25 cellular contexts compared by ENCODE assay signal in genomic region chr3:181455276-181455675, GRCh38.
"Had no signal": no experiment of that assay in that cellular context is flagged by ENCODE, and none has a peak within 500 bp of the region (broad histone marks: within the 10 kb centered on the region; RNA-seq: fewer than 3 reads in every experiment).

No MANE protein-coding gene starts in this region.

- H3K9me3 ChIP-seq: esophagus squamous epithelium, left ventricle myocardium inferior, right lobe of liver, tibial artery, upper lobe of right lung had no signal

- H3K27ac Mint-ChIP-seq: activated CD4-positive, alpha-beta T cell treated with anti-CD3 and anti-CD28 coated beads for 36 hours; activated CD8-positive, alpha-beta memory T cell treated with anti-CD3 and anti-CD28 coated beads, Interleukin-2, amount 10 ng/mL, durations not matched to agents 7 days and 5 days; activated CD8-positive, alpha-beta T cell treated with anti-CD3 and anti-CD28 coated beads, Interleukin-2, amount 10 ng/mL, durations not matched to agents 7 days and 5 days; activated naive CD4-positive, alpha-beta T cell treated with anti-CD3 and anti-CD28 coated beads, Interleukin-2, amount 50 U/mL, for 72 hours; activated T-helper 2 cell treated with anti-CD3 and anti-CD28 coated beads, Interferon-gamma antibody, Interleukin-2, Interleukin-4, amounts not matched to agents 10 μg/mL and 5 μg/mL and 100 μg/mL, durations not matched to agents 14 hours and 24 hours and 36 hours; mesothelial cell of epicardium; naive thymus-derived CD4-positive, alpha-beta T cell; progenitor cell of endocrine pancreas; stimulated activated naive CD8-positive, alpha-beta T cell treated with anti-CD3 and anti-CD28 coated beads, Interleukin-15, amount 100 ng/mL, for 72 hours had no signal

- H3K27me3 Mint-ChIP-seq: activated CD4-positive, alpha-beta T cell treated with anti-CD3 and anti-CD28 coated beads for 36 hours; activated CD8-positive, alpha-beta memory T cell treated with anti-CD3 and anti-CD28 coated beads, Interleukin-2, amount 10 ng/mL, durations not matched to agents 7 days and 5 days; naive thymus-derived CD4-positive, alpha-beta T cell; progenitor cell of endocrine pancreas; stimulated activated naive CD8-positive, alpha-beta T cell treated with anti-CD3 and anti-CD28 coated beads, Interleukin-15, amount 100 ng/mL, for 72 hours had no signal

- H3K4me1 Mint-ChIP-seq: activated CD4-positive, alpha-beta T cell treated with anti-CD3 and anti-CD28 coated beads for 36 hours; activated CD8-positive, alpha-beta memory T cell treated with anti-CD3 and anti-CD28 coated beads, Interleukin-2, amount 10 ng/mL, durations not matched to agents 7 days and 5 days; mesothelial cell of epicardium; naive thymus-derived CD4-positive, alpha-beta T cell; stimulated activated naive CD8-positive, alpha-beta T cell treated with anti-CD3 and anti-CD28 coated beads, Interleukin-15, amount 100 ng/mL, for 72 hours had no signal

- H3K27me3 ChIP-seq: brain microvascular endothelial cell, esophagus squamous epithelium, right lobe of liver, tibial artery, upper lobe of right lung had no signal

- FAIRE-seq: endometrium, islet of Langerhans had no signal

- H3K27ac ChIP-seq: brain microvascular endothelial cell, epithelial cell of prostate, esophagus squamous epithelium, left ventricle myocardium inferior, right lobe of liver, tibial artery, upper lobe of right lung had no signal

- H3K4me3 Mint-ChIP-seq: activated CD4-positive, alpha-beta T cell treated with anti-CD3 and anti-CD28 coated beads for 36 hours; activated CD8-positive, alpha-beta memory T cell treated with anti-CD3 and anti-CD28 coated beads, Interleukin-2, amount 10 ng/mL, durations not matched to agents 7 days and 5 days; activated CD8-positive, alpha-beta T cell treated with anti-CD3 and anti-CD28 coated beads, Interleukin-2, amount 10 ng/mL, durations not matched to agents 7 days and 5 days; mesothelial cell of epicardium; naive thymus-derived CD4-positive, alpha-beta T cell; stimulated activated naive CD8-positive, alpha-beta T cell treated with anti-CD3 and anti-CD28 coated beads, Interleukin-15, amount 100 ng/mL, for 72 hours had no signal

- DNase-seq: activated CD4-positive, alpha-beta T cell treated with anti-CD3 and anti-CD28 coated beads for 36 hours; activated CD4-positive, CD25-positive, alpha-beta regulatory T cell; activated CD8-positive, alpha-beta memory T cell treated with anti-CD3 and anti-CD28 coated beads, Interleukin-2, amount 10 ng/mL, durations not matched to agents 7 days and 5 days; activated CD8-positive, alpha-beta T cell treated with anti-CD3 and anti-CD28 coated beads, Interleukin-2, amount 10 ng/mL, durations not matched to agents 7 days and 5 days; activated T-cell treated with anti-CD3 and anti-CD28 coated beads, Interleukin-2, amount 50 U/mL, for 48 hours; brain microvascular endothelial cell; dermis blood vessel endothelial cell; effector CD8-positive, alpha-beta T cell; esophagus squamous epithelium; left ventricle myocardium inferior; mammary epithelial cell; naive thymus-derived CD4-positive, alpha-beta T cell; right lobe of liver; stimulated activated CD4-positive, alpha-beta T cell treated with anti-CD3 and anti-CD28 coated beads, Interleukin-12 subunit alpha, Interleukin-12 subunit beta, amount 100 ng/mL, for 4 hours; stimulated activated CD4-positive, alpha-beta T cell treated with anti-CD3 and anti-CD28 coated beads, Interleukin-4, amount 100 ng/mL, for 1 hour; stimulated activated naive CD8-positive, alpha-beta T cell treated with anti-CD3 and anti-CD28 coated beads, Interleukin-15, amount 100 ng/mL, for 72 hours; tibial artery; upper lobe of right lung had no signal

- H3K36me3 ChIP-seq: brain microvascular endothelial cell, esophagus squamous epithelium, left ventricle myocardium inferior, right lobe of liver, tibial artery, upper lobe of right lung had no signal

- H3K36me3 Mint-ChIP-seq: activated CD8-positive, alpha-beta memory T cell treated with anti-CD3 and anti-CD28 coated beads, Interleukin-2, amount 10 ng/mL, durations not matched to agents 7 days and 5 days; activated naive CD4-positive, alpha-beta T cell treated with anti-CD3 and anti-CD28 coated beads, Interleukin-2, amount 50 U/mL, for 72 hours; mesothelial cell of epicardium; naive thymus-derived CD4-positive, alpha-beta T cell had no signal

- H3K4me3 ChIP-seq: esophagus squamous epithelium, left ventricle myocardium inferior, right lobe of liver, tibial artery, upper lobe of right lung had no signal

- H3K4me1 ChIP-seq: esophagus squamous epithelium, left ventricle myocardium inferior, right lobe of liver, tibial artery, upper lobe of right lung had no signal

- ATAC-seq: activated CD4-positive, alpha-beta T cell treated with anti-CD3 and anti-CD28 coated beads for 36 hours; activated CD8-positive, alpha-beta memory T cell treated with anti-CD3 and anti-CD28 coated beads, Interleukin-2, amount 10 ng/mL, durations not matched to agents 7 days and 5 days; activated CD8-positive, alpha-beta T cell treated with anti-CD3 and anti-CD28 coated beads, Interleukin-2, amount 10 ng/mL, durations not matched to agents 7 days and 5 days; activated naive CD4-positive, alpha-beta T cell treated with anti-CD3 and anti-CD28 coated beads, Interleukin-2, amount 50 U/mL, for 72 hours; naive thymus-derived CD4-positive, alpha-beta T cell; right lobe of liver; stimulated activated naive CD8-positive, alpha-beta T cell treated with anti-CD3 and anti-CD28 coated beads, Interleukin-15, amount 100 ng/mL, for 72 hours; upper lobe of right lung had no signal
